In genomic region chr9:134502261-134503211, GRCh38 we compare ENCODE assay signal across 8 cellular contexts.
DNase-seq lines count a peak whose midpoint lies in the region; ATAC-seq and TF ChIP-seq lines count a peak whose summit lies in the region.

No MANE protein-coding gene starts in this region.

- H3K4me3 ChIP-seq in HFF-Myc (replicated peaks; ENCODE audit: low read depth, low read length) (no peak overlapping the region), WERI-Rb-1 (ENCODE audit: low read depth, low read length) (no peak overlapping the region), right atrium auricular region (no peak overlapping the region)

- no peak for ATAC-seq in HG02938 (IDR thresholded peaks at IDR 0.05; ENCODE audit: unreplicated experiment)
- no peak for ATAC-seq in GM18517 (IDR thresholded peaks at IDR 0.05; ENCODE audit: unreplicated experiment)

- H3K4me1 ChIP-seq in right atrium auricular region: peaks cover 0 to 13% of the 10 kb centered on the region in 2 donors

- no peaks in the 10 kb centered on the region for H3K36me3 ChIP-seq in WERI-Rb-1
- no peaks in the 10 kb centered on the region for H3K36me3 ChIP-seq in right atrium auricular region

- H3K27ac ChIP-seq in WERI-Rb-1 (peak overlapping the region; percentile 87), right atrium auricular region (no peak overlapping the region)

- H3K27me3 ChIP-seq in WERI-Rb-1 (ENCODE audit: insufficient read depth, low read depth, severe bottlenecking): no peaks in the 10 kb centered on the region
- no peaks in the 10 kb centered on the region for H3K27me3 ChIP-seq in right atrium auricular region

- TF ChIP-seq CTCF in HFF-Myc (IDR thresholded peaks at IDR 0.05; ENCODE audit: low read depth, low read length, missing control alignments) (no peak), WERI-Rb-1 (IDR thresholded peaks at IDR 0.05; ENCODE audit: low read depth, low read length) (no peak), right atrium auricular region (IDR thresholded peaks at IDR 0.05) (no peak), GM20000 (IDR thresholded peaks at IDR 0.05; ENCODE audit: extremely low read depth, missing control alignments) (no peak)

- H3K9me3 ChIP-seq in WERI-Rb-1 (ENCODE audit: severe bottlenecking) (peaks cover 19% of the 10 kb centered on the region), right atrium auricular region (no peaks in the 10 kb centered on the region)

- DNase-seq in HFF-Myc (ENCODE audit: extremely low read depth, low read depth) (peak; percentile 85), WERI-Rb-1 (peak; percentile 88), right atrium auricular region (ENCODE audit: low spot score) (peak; percentile 83), smooth muscle cell of the brain vasculature (ENCODE audit: low read depth, low spot score) (peak; percentile 92), activated gamma-delta T cell treated with Interleukin-2 at 50 U/mL for 16 hours (no peak), GM20000 (ENCODE audit: low spot score) (no peak)

Comparison
In these comparisons a context has a peak if more than half of its experiments do, and no peak if none do; other contexts are left out.
1. DNase-seq: peak in HFF-Myc (single experiment), WERI-Rb-1 (single experiment), right atrium auricular region (single experiment) and smooth muscle cell of the brain vasculature (single experiment); none in activated gamma-delta T cell treated with Interleukin-2 at 50 U/mL for 16 hours (single experiment) and GM20000 (single experiment).